Comparison of ENCODE assay signal across 11 cellular contexts in genomic region chr11:118834428-118835028, GRCh38. TPM values are rescaled to one million over a fixed set of nuclear protein-coding genes. Genes with fewer than 3 reads are reported as not detected.
DNase-seq lines count a peak whose midpoint lies in the region; ATAC-seq lines count a peak whose summit lies in the region.
"Had no signal": no experiment of that assay in that cellular context is flagged by ENCODE, and none has a peak within 500 bp of the region (broad histone marks: within the 10 kb centered on the region; RNA-seq: fewer than 3 reads in every experiment).

No MANE protein-coding gene starts in this region.

- H3K4me3 Mint-ChIP-seq in activated naive CD4-positive, alpha-beta T cell treated with anti-CD3 and anti-CD28 coated beads, Interleukin-2, amount 10 ng/mL, durations not matched to agents 7 days and 5 days = peak overlapping the region; percentile 52
- peak overlapping the region; percentile 32 to 60 (median 50) for H3K4me3 Mint-ChIP-seq in T-cell

- peak in 1 of 4 experiments; percentile 53 for ATAC-seq in T-cell (replicated peaks in 1 of 4)
- ATAC-seq in sciatic nerve = no peak
- ATAC-seq in HG03469 (IDR thresholded peaks at IDR 0.05; ENCODE audit: unreplicated experiment) = no peak

- peaks cover 16% of the 10 kb centered on the region for H3K4me1 Mint-ChIP-seq in activated naive CD4-positive, alpha-beta T cell treated with anti-CD3 and anti-CD28 coated beads, Interleukin-2, amount 10 ng/mL, durations not matched to agents 7 days and 5 days
- H3K4me1 Mint-ChIP-seq in T-cell = peaks cover 14 to 21% (median 15%) of the 10 kb centered on the region in 3 donors

- peak overlapping the region; percentile 82 for H3K27ac Mint-ChIP-seq in activated naive CD4-positive, alpha-beta T cell treated with anti-CD3 and anti-CD28 coated beads, Interleukin-2, amount 10 ng/mL, durations not matched to agents 7 days and 5 days
- H3K27ac Mint-ChIP-seq in T-cell = peak overlapping the region; percentile 36 to 83

- H3K27me3 Mint-ChIP-seq in activated naive CD4-positive, alpha-beta T cell treated with anti-CD3 and anti-CD28 coated beads, Interleukin-2, amount 10 ng/mL, durations not matched to agents 7 days and 5 days = no peaks in the 10 kb centered on the region
- no peaks in the 10 kb centered on the region for H3K27me3 Mint-ChIP-seq in T-cell

- H3K36me3 Mint-ChIP-seq in activated naive CD4-positive, alpha-beta T cell treated with anti-CD3 and anti-CD28 coated beads, Interleukin-2, amount 10 ng/mL, durations not matched to agents 7 days and 5 days = no peaks in the 10 kb centered on the region
- H3K36me3 Mint-ChIP-seq in T-cell = no peaks in the 10 kb centered on the region

- DNase-seq in activated naive CD4-positive, alpha-beta T cell treated with anti-CD3 and anti-CD28 coated beads, Interleukin-2, amount 10 ng/mL, durations not matched to agents 7 days and 5 days = no peak
- no peak for DNase-seq in activated naive CD4-positive, alpha-beta T cell (lab: John Stamatoyannopoulos, UW)
- DNase-seq in T-cell = no peak
- peak; percentile 17 for DNase-seq in hepatic stellate cell (ENCODE audit: low spot score)
- no peak for DNase-seq in DMS 273 treated with DMSO at 0.1 percent for 48 hours (lab: John Stamatoyannopoulos, UW)
- no peak for DNase-seq in sciatic nerve (ENCODE audit: low spot score)
- DNase-seq in D341Med (ENCODE audit: low spot score) = no peak
- DNase-seq: AML-193, cortex of kidney, NCI-H2171 had no signal

- POLR2A ChIA-PET in T-cell (lab: Charles Lee) = interaction anchor here in 1 of 2 donors (0.6 to 0.9 kb wide), 3 partner anchors 42 to 95 kb away, joined by 3 to 9 read pairs (median 4); no protein-coding TSS in a partner anchor

- no peaks in the 10 kb centered on the region for H3K9me3 Mint-ChIP-seq in activated naive CD4-positive, alpha-beta T cell treated with anti-CD3 and anti-CD28 coated beads, Interleukin-2, amount 10 ng/mL, durations not matched to agents 7 days and 5 days
- H3K9me3 Mint-ChIP-seq in T-cell = no peaks in the 10 kb centered on the region

- intact Hi-C loops in sciatic nerve (cut with DNase I) = loop anchor here (10.0 kb wide), 1 partner anchor 1980 kb away; no protein-coding TSS in a partner anchor

- CTCF ChIA-PET in activated naive CD4-positive, alpha-beta T cell treated with anti-CD3 and anti-CD28 coated beads, Interleukin-2, amount 10 ng/mL, durations not matched to agents 7 days and 5 days (lab: Charles Lee) = interaction anchor here (0.6 to 1.0 kb wide), 2 partner anchors 26 to 33 kb away, joined by 3 read pairs; no protein-coding TSS in a partner anchor
- CTCF ChIA-PET in T-cell (lab: Charles Lee) = interaction anchor here (0.5 to 1.4 kb wide), 3 partner anchors 36 to 121 kb away, joined by 3 to 4 read pairs (median 3); partner anchors contain the start of gene UPK2 (in 1 of the 2)

RNA-seq across cellular contexts. Expression of gene DDX6, which starts 43.6 kb away (rescaled TPM):
- total RNA-seq in T-cell (100 to 1,000 TPM; 220 to 312 (median 244) TPM), sciatic nerve (159 TPM)

RNA-seq across cellular contexts. Expression of gene CXCR5, which starts 49.2 kb away (rescaled TPM):
- total RNA-seq in T-cell (10 to 100 TPM in 1 of 5 donors, 1 to 10 TPM in 4; 4.7 to 10.6 (median 6.3) TPM), sciatic nerve (0.18 TPM)
